8 cellular contexts compared by ENCODE assay signal in genomic region chr9:39791356-39791755, GRCh38.
DNase-seq lines count a peak whose midpoint lies in the region; ATAC-seq, FAIRE-seq and TF ChIP-seq lines count a peak whose summit lies in the region.
"Not testable (repeated sequence)": the region's sequence is repeated elsewhere in the genome, so short reads cannot be mapped to it uniquely, and the experiment has no call there.

No MANE protein-coding gene starts in this region.

- not testable (repeated sequence) for H3K27ac Mint-ChIP-seq in neural crest cell (ENCODE audit: unreplicated experiment)

- DNase-seq in GM12891 (ENCODE audit: insufficient read length, low spot score); Panc1 (ENCODE audit: low read depth, low spot score): not testable (repeated sequence)
- peak; percentile 51 to 89 (median 66) for DNase-seq in adrenal gland
- peak; percentile 72 for DNase-seq in Right ventricle myocardium inferior (ENCODE audit: missing footprints)
- peak; percentile 23 for DNase-seq in neural crest cell (ENCODE audit: low read depth, low spot score)
- DNase-seq in thyroid gland = peak; percentile 69 to 71

- H3K4me3 ChIP-seq in Panc1 (ENCODE audit: low read depth in 2 of 2, low read length in 2 of 2) = peak overlapping the region; percentile 31 to 47
- H3K4me3 ChIP-seq in adrenal gland = peak overlapping the region in 1 of 4 donors; percentile 47
- not testable (repeated sequence) for H3K4me3 ChIP-seq in thyroid gland (replicated peaks in 1 of 3)

- WGBS in adrenal gland, 4 donors = 4 to 11% (median 9%) methylated on average over 7 to 16 of the region's 31 CpGs; no CpG with 5 or more reads in 1 of the 4 donors
- 0 to 8% methylated on average over 9 to 19 of the region's 31 CpGs for WGBS in thyroid gland, 2 donors

- H3K4me1 Mint-ChIP-seq in neural crest cell = not testable (repeated sequence)

- CTCF ChIA-PET in Panc1 (lab: Charles Lee) = not testable (repeated sequence)

- not testable (repeated sequence) for H3K4me1 ChIP-seq in Panc1 (ENCODE audit: control insufficient read depth, insufficient read depth, low read length); adrenal gland (replicated peaks in 1 of 2); thyroid gland

- H3K27ac ChIP-seq in Panc1 (ENCODE audit: low read length); adrenal gland; thyroid gland: not testable (repeated sequence)

- intact Hi-C loops in Panc1 (cut with micrococcal nuclease; ENCODE audit: unreplicated experiment); adrenal gland (cut with DNase I); Right ventricle myocardium inferior (cut with DNase I); thyroid gland (cut with DNase I): not testable (repeated sequence)

- H3K9me3 ChIP-seq in Panc1 (ENCODE audit: control insufficient read depth, insufficient read depth, low read depth, low read length); adrenal gland (replicated peaks in 1 of 3); thyroid gland: not testable (repeated sequence)

- H3K36me3 Mint-ChIP-seq in neural crest cell (ENCODE audit: low read depth) = not testable (repeated sequence)

- not testable (repeated sequence) for BruUV-seq in Panc1 (replicated peaks; lab: Mats Ljungman, UMichigan)

- H3K9me3 Mint-ChIP-seq in neural crest cell = not testable (repeated sequence)

- H3K27me3 Mint-ChIP-seq in neural crest cell (ENCODE audit: low read depth) = not testable (repeated sequence)

- not testable (repeated sequence) for TF ChIP-seq POLR2A in GM12891 (IDR thresholded peaks at IDR 0.05; ENCODE audit: low read depth, low read length); adrenal gland (IDR thresholded peaks at IDR 0.05); thyroid gland (IDR thresholded peaks at IDR 0.05)

- FAIRE-seq in GM12891 (lab: Jason Lieb, UNC) = peak; percentile 98

- not testable (repeated sequence) for H3K36me3 ChIP-seq in Panc1 (ENCODE audit: control insufficient read depth, insufficient read depth, low read length); adrenal gland (replicated peaks in 1 of 2); thyroid gland

- in situ Hi-C loops in Panc1 (cut with HindIII; ENCODE audit: low pct_unique_long_range_greater_than_20kb, low sequenced_read_pairs) = not testable (repeated sequence)

- not testable (repeated sequence) for TF ChIP-seq CTCF in Panc1 (IDR thresholded peaks at IDR 0.05); adrenal gland (IDR thresholded peaks at IDR 0.05); thyroid gland (IDR thresholded peaks at IDR 0.05)
- TF ChIP-seq CTCF in neural crest cell (conservative IDR thresholded peaks at IDR 0.05) = peak; percentile 11

- H3K27me3 ChIP-seq in Panc1 (ENCODE audit: control insufficient read depth, insufficient read depth, low read length); adrenal gland; thyroid gland: not testable (repeated sequence)

- not testable (repeated sequence) for H3K4me3 Mint-ChIP-seq in neural crest cell

- ATAC-seq in GM21423 (IDR thresholded peaks at IDR 0.05; ENCODE audit: unreplicated experiment) (peak; percentile 100), HG03039 (IDR thresholded peaks at IDR 0.05; ENCODE audit: unreplicated experiment) (peak; percentile 100), Panc1 (peak; percentile 100), Right ventricle myocardium inferior (peak; percentile 100)

- POLR2A ChIA-PET in Panc1 (lab: Charles Lee) = not testable (repeated sequence)
